ENCODE assay signal across 8 cellular contexts in the genomic region with DNA sequence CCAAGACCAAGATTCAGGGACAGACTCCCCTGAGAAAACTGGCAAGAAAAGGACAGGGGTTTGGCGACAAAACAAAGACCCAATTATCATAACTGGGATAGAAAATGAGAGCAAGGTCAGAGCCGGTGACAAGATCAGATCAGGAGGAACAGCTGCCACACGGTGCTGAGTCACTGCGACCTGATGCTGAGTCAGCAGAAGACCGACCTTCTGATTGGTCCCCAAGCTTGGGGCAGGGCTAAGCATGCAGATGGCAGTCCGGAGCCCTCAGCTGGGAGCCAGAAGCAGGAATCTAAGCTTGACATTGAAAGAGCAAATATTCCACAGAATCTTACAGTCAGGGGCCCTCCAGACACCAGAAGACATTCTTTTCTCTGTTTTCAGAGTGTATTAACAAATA. TPM values are rescaled to one million over a fixed set of nuclear protein-coding genes. Genes with fewer than 3 reads are reported as not detected.
DNase-seq lines count a peak whose midpoint lies in the region; ATAC-seq and TF ChIP-seq lines count a peak whose summit lies in the region.

No MANE protein-coding gene starts in this region.

- no peaks in the 10 kb centered on the region for H3K9me3 Mint-ChIP-seq in Caco-2 (ENCODE audit: unreplicated experiment)

- no peaks in the 10 kb centered on the region for H3K9me3 ChIP-seq in Caco-2

- no peaks in the 10 kb centered on the region for H3K27me3 ChIP-seq in Caco-2 (replicated peaks; ENCODE audit: control insufficient read depth, insufficient read depth, low read length)

- intact Hi-C loops in Caco-2 (cut with micrococcal nuclease; ENCODE audit: unreplicated experiment): loop anchor here (1.0 kb wide), 1 partner anchor 20 kb away; no protein-coding TSS in a partner anchor

- peaks cover 9% of the 10 kb centered on the region for H3K4me1 Mint-ChIP-seq in Caco-2 (ENCODE audit: low read depth, unreplicated experiment)

- peak overlapping the region; percentile 58 for H3K27ac Mint-ChIP-seq in Caco-2 (ENCODE audit: unreplicated experiment)

- BruUV-seq in Caco-2 (replicated peaks; lab: Mats Ljungman, UMichigan): no TSS peak

- H3K36me3 ChIP-seq in Caco-2 (ENCODE audit: control insufficient read depth, insufficient read depth, low read length): no peaks in the 10 kb centered on the region

- H3K4me3 Mint-ChIP-seq in Caco-2 (ENCODE audit: unreplicated experiment): peak overlapping the region; percentile 9

- peaks cover 8% of the 10 kb centered on the region for H3K27me3 Mint-ChIP-seq in Caco-2 (ENCODE audit: insufficient read depth, unreplicated experiment)

- DNase-seq in Caco-2: peak; percentile 86 to 90
- peak; percentile 91 for DNase-seq in NCI-H524 treated with DMSO at 0.1 percent for 48 hours (lab: John Stamatoyannopoulos, UW)
- DNase-seq in activated T-cell treated with anti-CD3 and anti-CD28 coated beads for 1 hour (ENCODE audit: low read depth): peak; percentile 9
- peak; percentile 85 for DNase-seq in fibroblast of villous mesenchyme (ENCODE audit: low read depth)
- peak; percentile 48 for DNase-seq in omental fat pad (ENCODE audit: low spot score)
- DNase-seq in pons (ENCODE audit: low spot score): no peak

- CTCF ChIA-PET in Caco-2 (lab: Charles Lee): no interaction called here

- H3K4me3 ChIP-seq in Caco-2 (ENCODE audit: low read depth, low read length) (no peak overlapping the region), fibroblast of villous mesenchyme (ENCODE audit: low read depth, low read length) (peak overlapping the region; percentile 7)

- peaks cover 4% of the 10 kb centered on the region for H3K36me3 Mint-ChIP-seq in Caco-2 (ENCODE audit: insufficient read depth, unreplicated experiment)

- 0 out of 2 replicates have a peak, but pooled peaks cover 4% of the 10 kb centered on the region for H3K4me1 ChIP-seq in Caco-2

- ATAC-seq in GM21360 (IDR thresholded peaks at IDR 0.05; ENCODE audit: unreplicated experiment) (peak; percentile 97), HG03571 (IDR thresholded peaks at IDR 0.05; ENCODE audit: unreplicated experiment) (peak; percentile 79), omental fat pad (ENCODE audit: low FRiP score) (peak; percentile 82)

- POLR2A ChIA-PET in Caco-2 (lab: Charles Lee): interaction anchor here (0.6 kb wide), 1 partner anchor 104 kb away, joined by 3 read pairs; no protein-coding TSS in a partner anchor

- TF ChIP-seq CTCF in Caco-2 (IDR thresholded peaks at IDR 0.05; ENCODE audit: insufficient read depth in 1 of 2, low read depth in 1 of 2, low read length in 1 of 2, severe bottlenecking in 1 of 2, unreplicated experiment in 1 of 2) (no peak), fibroblast of villous mesenchyme (IDR thresholded peaks at IDR 0.05; ENCODE audit: insufficient read depth, low read depth, low read length) (no peak), omental fat pad (IDR thresholded peaks at IDR 0.05) (no peak)

RNA-seq across cellular contexts. Expression of gene ARMH4, which starts 19.1 kb away (rescaled TPM):
- total RNA-seq in Caco-2 (2022) (0.07 and 0.16 TPM in 2 replicates), fibroblast of villous mesenchyme (1.6 and 3.0 TPM in 2 replicates), omental fat pad (1 to 10 TPM; 2.3 to 4.6 (median 4.0) TPM)

RNA-seq across cellular contexts. Expression of gene ACTR10, which starts 28.9 kb away (rescaled TPM):
- total RNA-seq in Caco-2 (2022): 49.0 and 50.1 TPM in 2 replicates
- 57.0 and 57.3 TPM in 2 replicates for total RNA-seq in fibroblast of villous mesenchyme
- 10 to 100 TPM; 37.7 to 71.4 (median 53.7) TPM for total RNA-seq in omental fat pad
